ENCODE assay signal across 9 cellular contexts in the genomic region with DNA sequence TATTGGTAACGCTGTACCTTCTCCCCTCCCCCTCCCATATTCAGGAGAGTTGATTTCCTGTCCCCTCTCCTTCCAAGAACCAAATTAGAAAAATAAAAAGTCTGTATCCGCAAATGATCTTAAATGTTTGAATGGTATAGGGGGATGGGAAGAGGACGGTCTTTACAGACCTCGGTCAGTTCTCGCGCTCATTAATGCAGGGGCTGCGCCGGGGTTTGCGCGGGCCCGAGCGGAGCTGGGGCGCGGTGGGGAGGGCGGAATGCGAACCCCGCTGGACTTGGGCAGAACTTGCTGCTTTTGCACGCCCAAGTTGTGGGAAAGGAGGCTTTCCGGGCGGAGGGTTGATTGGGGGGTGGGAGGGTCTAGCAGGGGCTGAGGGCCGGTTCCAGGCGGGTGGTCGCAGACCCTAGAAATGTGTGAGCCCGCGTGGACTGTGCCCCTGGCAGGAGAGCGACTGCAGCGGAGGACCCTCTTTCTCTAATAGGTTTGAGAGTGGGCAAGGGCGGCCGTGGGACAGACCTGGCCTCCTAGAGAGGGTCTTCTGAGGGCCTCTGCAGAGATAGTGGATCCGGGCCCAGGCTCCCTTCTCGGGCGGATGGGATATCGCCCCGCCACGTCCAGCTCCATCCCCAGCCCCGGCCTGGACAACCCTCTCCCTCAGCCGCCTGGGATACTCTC. TPM values are rescaled to one million over a fixed set of nuclear protein-coding genes. Genes with fewer than 3 reads are reported as not detected.
DNase-seq lines count a peak whose midpoint lies in the region; ATAC-seq, FAIRE-seq and TF ChIP-seq lines count a peak whose summit lies in the region.
"Had no signal": no experiment of that assay in that cellular context is flagged by ENCODE, and none has a peak within 500 bp of the region (broad histone marks: within the 10 kb centered on the region; RNA-seq: fewer than 3 reads in every experiment).

No MANE protein-coding gene starts in this region.

- peak overlapping the region; percentile 47 for H3K4me3 ChIP-seq in GM08714 (ENCODE audit: low read length)
- H3K4me3 ChIP-seq in K562, result no peak overlapping the region
- H3K4me3 ChIP-seq in iPS-15b (ENCODE audit: low read depth, low read length), result peak overlapping the region; percentile 49

- no peaks in the 10 kb centered on the region for H3K27me3 ChIP-seq in K562 (ENCODE audit: control insufficient read depth in 2 of 2, insufficient read depth in 2 of 2, low read length in 2 of 2)
- peaks cover 83% of the 10 kb centered on the region for H3K27me3 ChIP-seq in iPS-15b (ENCODE audit: control insufficient read depth, insufficient read depth, low read length)

- no peaks in the 10 kb centered on the region for H3K9me1 ChIP-seq in K562 (ENCODE audit: control insufficient read depth, insufficient read depth, low read length)

- POLR2A ChIA-PET in K562 (lab: Yijun Ruan, JAX), result no interaction called here

- intact Hi-C loops in K562 (cut with micrococcal nuclease), result no loop called here

- peaks cover 68% of the 10 kb centered on the region for H3K27me3 Mint-ChIP-seq in activated T-helper 17 cell treated with anti-CD3 and anti-CD28 coated beads, Interleukin-2, amount 50 U/mL, for 72 hours

- ATAC-seq in K562, result no peak
- ATAC-seq in activated T-helper 17 cell treated with anti-CD3 and anti-CD28 coated beads, Interleukin-2, amount 50 U/mL, for 72 hours (replicated peaks), result no peak

- no peak overlapping the region for H3K27ac ChIP-seq in K562 (ENCODE audit: extremely low read depth, low read depth, low read length)

- H3K4me3 Mint-ChIP-seq in activated T-helper 17 cell treated with anti-CD3 and anti-CD28 coated beads, Interleukin-2, amount 50 U/mL, for 72 hours, result no peak overlapping the region

- TF ChIP-seq RAD21 in K562 (CRISPR knock-in tag; conservative IDR thresholded peaks at IDR 0.05 in 1 of 2, IDR thresholded peaks at IDR 0.05 in 1 of 2), result no peak

- 97% methylated on average over 16 of the region's 37 CpGs for WGBS in K562 (ENCODE audit: insufficient coverage, low coverage, missing lambda C conversion rate)

- H4K20me1 ChIP-seq in K562 (replicated peaks; ENCODE audit: control insufficient read depth, insufficient read depth, low read length), result no peaks in the 10 kb centered on the region

- H3K4me1 Mint-ChIP-seq in activated T-helper 17 cell treated with anti-CD3 and anti-CD28 coated beads, Interleukin-2, amount 50 U/mL, for 72 hours, result no peaks in the 10 kb centered on the region

- H3K4me1 ChIP-seq in K562 (replicated peaks in 1 of 2; ENCODE audit: control insufficient read depth in 2 of 2, insufficient read depth in 2 of 2, low read length in 2 of 2), result peaks cover 0 to 31% of the 10 kb centered on the region in 2 experiments; a peak in 4 of 5 replicates
- peaks cover 35% of the 10 kb centered on the region for H3K4me1 ChIP-seq in iPS-15b (ENCODE audit: control insufficient read depth, insufficient read depth, low read length)

- H3K9me3 ChIP-seq in K562 (replicated peaks; ENCODE audit: control insufficient read depth, insufficient read depth, low read depth, low read length) (peaks cover 2% of the 10 kb centered on the region; the same call in 1 of the 2 replicates), iPS-15b (ENCODE audit: control insufficient read depth, insufficient read depth, low read length) (no peaks in the 10 kb centered on the region)

- H3K79me2 ChIP-seq in K562 (ENCODE audit: control insufficient read depth, insufficient read depth, low read length), result peaks cover 78% of the 10 kb centered on the region

- FAIRE-seq in K562 (lab: Jason Lieb, UNC), result no peak

- no peak overlapping the region for H2AFZ ChIP-seq in K562 (ENCODE audit: low read depth, low read length)

- H3K9me3 Mint-ChIP-seq in activated T-helper 17 cell treated with anti-CD3 and anti-CD28 coated beads, Interleukin-2, amount 50 U/mL, for 72 hours, result peaks cover 10% of the 10 kb centered on the region

- no peak for TF ChIP-seq POLR2A in K562 (conservative IDR thresholded peaks at IDR 0.05)

- in situ Hi-C loops in K562 (cut with MboI), result loop anchor here (25.0 kb wide), 1 partner anchor 896 kb away; no protein-coding TSS in a partner anchor

- CTCF ChIA-PET in K562 (lab: Yijun Ruan, JAX; ENCODE audit: low intra/inter-chr PET ratio), result no interaction called here

- H3K27ac Mint-ChIP-seq in activated T-helper 17 cell treated with anti-CD3 and anti-CD28 coated beads, Interleukin-2, amount 50 U/mL, for 72 hours, result no peak overlapping the region

- H3K36me3 ChIP-seq in K562 (ENCODE audit: control insufficient read depth, insufficient read depth, low read length) (peaks cover 91% of the 10 kb centered on the region), iPS-15b (ENCODE audit: control insufficient read depth, insufficient read depth, low read length) (no peaks in the 10 kb centered on the region)

- no peak for TF ChIP-seq CTCF in K562 (IDR thresholded peaks at IDR 0.05 in 2 of 3, conservative IDR thresholded peaks at IDR 0.05 in 1 of 3; ENCODE audit: insufficient read depth in 2 of 3, low read depth in 1 of 3, low read length in 3 of 3)

- BruUV-seq in K562 (replicated peaks; lab: Mats Ljungman, UMichigan), result no TSS peak

- H3K4me2 ChIP-seq in K562 (ENCODE audit: insufficient read depth, low read length), result no peak overlapping the region

- H3K36me3 Mint-ChIP-seq in activated T-helper 17 cell treated with anti-CD3 and anti-CD28 coated beads, Interleukin-2, amount 50 U/mL, for 72 hours (ENCODE audit: low read depth), result peaks cover 6% of the 10 kb centered on the region

- DNase-seq in K562 (ENCODE audit: extremely low read depth in 1 of 4, low spot score in 3 of 4) (no peak), retina (peak; percentile 65), GDM1 (lab: John Stamatoyannopoulos, UW) (no peak), NCI-H748 (lab: John Stamatoyannopoulos, UW; ENCODE audit: unreplicated experiment) (no peak), DMS79 treated with DMSO at 0.1 percent for 48 hours (lab: John Stamatoyannopoulos, UW) (no peak)

- no peak overlapping the region for H3K9ac ChIP-seq in K562 (ENCODE audit: insufficient read depth in 1 of 2, low read depth in 2 of 2, low read length in 2 of 2)
- H3K9ac ChIP-seq in iPS-15b (ENCODE audit: low read depth, low read length), result no peak overlapping the region

- no peak for TF ChIP-seq EP300 in K562 (IDR thresholded peaks at IDR 0.05; ENCODE audit: low read length)

TF ChIP-seq in K562, 482 proteins besides CTCF, POLR2A, EP300 and RAD21:
- TF ChIP-seq ZBTB33 (CRISPR knock-in tag; IDR thresholded peaks at IDR 0.05), result peak; percentile 43; the same call in 1 of the 2 replicates
- TF ChIP-seq RBFOX2 (IDR thresholded peaks at IDR 0.05; ENCODE audit: low read depth, low read length), result peak; percentile 35
- TF ChIP-seq POLR2G (IDR thresholded peaks at IDR 0.05; ENCODE audit: low read depth, low read length), result peak; percentile 52
- TF ChIP-seq, protein P1, sequence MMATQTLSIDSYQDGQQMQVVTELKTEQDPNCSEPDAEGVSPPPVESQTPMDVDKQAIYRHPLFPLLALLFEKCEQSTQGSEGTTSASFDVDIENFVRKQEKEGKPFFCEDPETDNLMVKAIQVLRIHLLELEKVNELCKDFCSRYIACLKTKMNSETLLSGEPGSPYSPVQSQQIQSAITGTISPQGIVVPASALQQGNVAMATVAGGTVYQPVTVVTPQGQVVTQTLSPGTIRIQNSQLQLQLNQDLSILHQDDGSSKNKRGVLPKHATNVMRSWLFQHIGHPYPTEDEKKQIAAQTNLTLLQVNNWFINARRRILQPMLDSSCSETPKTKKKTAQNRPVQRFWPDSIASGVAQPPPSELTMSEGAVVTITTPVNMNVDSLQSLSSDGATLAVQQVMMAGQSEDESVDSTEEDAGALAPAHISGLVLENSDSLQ (IDR thresholded peaks at IDR 0.05), result no peak
- TF ChIP-seq RBM34 (IDR thresholded peaks at IDR 0.05; ENCODE audit: borderline replicate concordance, insufficient read depth, low read length), result no peak
- no peak for TF ChIP-seq ZEB2 (IDR thresholded peaks at IDR 0.05)
- TF ChIP-seq EHMT2 (IDR thresholded peaks at IDR 0.05), result no peak
TF ChIP-seq in K562: peak in this region for 3.

RNA-seq across cellular contexts. Expression of gene NR2F2, which starts 11.1 kb away (rescaled TPM):
- 16.8 and 21.5 TPM in 2 replicates for total RNA-seq in K562 (2011; cell fraction: chromatin; rRNA removed; ENCODE audit: low replicate concordance)
- 10.5 and 13.2 TPM in 2 replicates for total RNA-seq in K562 (2011; cell fraction: nucleolus; rRNA removed)
- 14.2 and 23.5 TPM in 2 replicates for total RNA-seq in K562 (2011; cell fraction: nucleoplasm; rRNA removed)
- total RNA-seq in K562 (2014; rRNA removed), result 6.8 and 8.3 TPM in 2 replicates
- 8.3 and 9.9 TPM in 2 replicates for total RNA-seq in K562 (2014; rRNA removed; fragmentation: Illumina TruSeq; extraction: Trizol)
- 11.9 and 13.1 TPM in 2 replicates for total RNA-seq in K562 (2015; rRNA removed; fragmentation: Illumina TruSeq; extraction: Trizol)
- 49.7 and 51.8 TPM in 2 replicates for total RNA-seq in K562 (2021)
- 6.0 and 10.9 TPM in 2 replicates for polyA plus RNA-seq in K562 (2011; rRNA removed)
- polyA plus RNA-seq in K562 (2011; cell fraction: cytosol; rRNA removed), result 7.7 and 13.7 TPM in 2 replicates
- 11.9 and 16.2 TPM in 2 replicates for polyA plus RNA-seq in K562 (2011; cell fraction: nucleus; rRNA removed)
- polyA plus RNA-seq in K562 (2012), result 35.3 and 71.0 TPM in 2 replicates
- 41.0 and 41.5 TPM in 2 replicates for polyA plus RNA-seq in K562 (2014; fragmentation: Illumina TruSeq; extraction: Trizol)
- polyA plus RNA-seq in K562 (2014; fragmentation: Nextera tagmentation; extraction: Ambion mirVana), result 10 to 100 TPM in 1 of 2 experiments, 1 to 10 TPM in 1; 9.7 to 11.1 TPM
- 21.8 and 24.2 TPM in 2 replicates for polyA plus RNA-seq in K562 (2014; rRNA removed)
- polyA minus RNA-seq in K562 (2011; rRNA and poly(A)+ RNA removed), result 5.4 TPM in 2 replicates
- polyA minus RNA-seq in K562 (2011; cell fraction: cytosol; rRNA and poly(A)+ RNA removed), result 17.7 and 27.6 TPM in 2 replicates
- polyA minus RNA-seq in K562 (2011; cell fraction: nucleus; rRNA and poly(A)+ RNA removed), result 9.8 and 9.9 TPM in 2 replicates
- not detected for total RNA-seq in activated T-helper 17 cell treated with anti-CD3 and anti-CD28 coated beads, Interleukin-2, amount 50 U/mL, for 72 hours
- total RNA-seq: mononuclear cell had no signal

Comparison
In these comparisons a context has a peak if more than half of its experiments do, and no peak if none do; other contexts are left out.
1. RNA of gene NR2F2, which starts 11.1 kb away (total RNA-seq): 6.8 to 51.8 TPM in K562; not detected in activated T-helper 17 cell treated with anti-CD3 and anti-CD28 coated beads, Interleukin-2, amount 50 U/mL, for 72 hours; every median in the first group is over 4 times any median in the second.